Comparison of ENCODE assay signal across 1 cellular context in the genomic region with DNA sequence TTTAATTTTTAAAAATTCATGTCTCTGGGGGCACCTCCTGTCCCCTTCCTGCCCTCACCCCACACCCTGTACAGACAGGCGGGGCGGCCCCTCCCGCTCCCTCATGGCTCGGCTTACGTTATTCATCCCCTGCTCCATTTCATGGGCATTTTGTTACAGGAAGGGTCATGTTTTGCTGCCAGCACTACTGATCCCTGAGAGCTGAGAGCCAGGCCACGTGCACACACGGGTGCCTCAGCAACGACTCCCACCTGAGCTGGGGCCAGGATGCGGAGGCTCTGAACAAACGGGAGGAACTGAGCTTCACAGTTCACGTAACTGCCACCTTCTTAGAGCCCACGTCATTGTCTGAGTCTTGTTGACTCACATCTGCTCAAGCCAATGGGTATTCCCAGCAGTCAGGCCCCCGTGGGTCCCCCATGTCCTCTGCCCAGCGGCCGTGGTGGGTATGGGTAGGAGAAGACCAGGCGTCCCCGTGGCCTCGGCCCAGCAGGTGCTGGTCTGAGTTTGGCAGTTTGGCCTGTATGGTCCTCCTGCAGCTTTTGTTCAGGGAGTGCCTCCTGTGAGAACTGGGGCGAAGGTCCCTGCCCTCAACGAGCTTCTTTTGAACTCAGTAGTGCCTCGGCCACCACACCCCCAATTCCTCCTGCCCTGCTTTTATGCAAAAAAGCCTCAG.
A peak's percentile ranks its signal among the peaks of the same experiment; 100 is the strongest.
TF ChIP-seq lines count a peak whose summit lies in the region.

No MANE protein-coding gene starts in this region.

TF ChIP-seq in HepG2, 621 proteins besides CTCF, POLR2A, EP300 and RAD21 (continued from another document and continues in another):
- TF ChIP-seq, protein P1, sequence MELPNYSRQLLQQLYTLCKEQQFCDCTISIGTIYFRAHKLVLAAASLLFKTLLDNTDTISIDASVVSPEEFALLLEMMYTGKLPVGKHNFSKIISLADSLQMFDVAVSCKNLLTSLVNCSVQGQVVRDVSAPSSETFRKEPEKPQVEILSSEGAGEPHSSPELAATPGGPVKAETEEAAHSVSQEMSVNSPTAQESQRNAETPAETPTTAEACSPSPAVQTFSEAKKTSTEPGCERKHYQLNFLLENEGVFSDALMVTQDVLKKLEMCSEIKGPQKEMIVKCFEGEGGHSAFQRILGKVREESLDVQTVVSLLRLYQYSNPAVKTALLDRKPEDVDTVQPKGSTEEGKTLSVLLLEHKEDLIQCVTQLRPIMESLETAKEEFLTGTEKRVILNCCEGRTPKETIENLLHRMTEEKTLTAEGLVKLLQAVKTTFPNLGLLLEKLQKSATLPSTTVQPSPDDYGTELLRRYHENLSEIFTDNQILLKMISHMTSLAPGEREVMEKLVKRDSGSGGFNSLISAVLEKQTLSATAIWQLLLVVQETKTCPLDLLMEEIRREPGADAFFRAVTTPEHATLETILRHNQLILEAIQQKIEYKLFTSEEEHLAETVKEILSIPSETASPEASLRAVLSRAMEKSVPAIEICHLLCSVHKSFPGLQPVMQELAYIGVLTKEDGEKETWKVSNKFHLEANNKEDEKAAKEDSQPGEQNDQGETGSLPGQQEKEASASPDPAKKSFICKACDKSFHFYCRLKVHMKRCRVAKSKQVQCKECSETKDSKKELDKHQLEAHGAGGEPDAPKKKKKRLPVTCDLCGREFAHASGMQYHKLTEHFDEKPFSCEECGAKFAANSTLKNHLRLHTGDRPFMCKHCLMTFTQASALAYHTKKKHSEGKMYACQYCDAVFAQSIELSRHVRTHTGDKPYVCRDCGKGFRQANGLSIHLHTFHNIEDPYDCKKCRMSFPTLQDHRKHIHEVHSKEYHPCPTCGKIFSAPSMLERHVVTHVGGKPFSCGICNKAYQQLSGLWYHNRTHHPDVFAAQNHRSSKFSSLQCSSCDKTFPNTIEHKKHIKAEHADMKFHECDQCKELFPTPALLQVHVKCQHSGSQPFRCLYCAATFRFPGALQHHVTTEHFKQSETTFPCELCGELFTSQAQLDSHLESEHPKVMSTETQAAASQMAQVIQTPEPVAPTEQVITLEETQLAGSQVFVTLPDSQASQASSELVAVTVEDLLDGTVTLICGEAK (IDR thresholded peaks at IDR 0.05), result no peak
- TF ChIP-seq, protein P1 (CRISPR knock-in tag; IDR thresholded peaks at IDR 0.05), result no peak
- TF ChIP-seq MTF2 (CRISPR knock-in tag; IDR thresholded peaks at IDR 0.05; ENCODE audit: borderline replicate concordance), result 0 out of 2 replicates have a peak, but pooled peaks have one; percentile 29
- no peak for TF ChIP-seq ZNF501 (CRISPR knock-in tag; IDR thresholded peaks at IDR 0.05)
- no peak for TF ChIP-seq GATAD2A (CRISPR knock-in tag; IDR thresholded peaks at IDR 0.05)
- TF ChIP-seq NCOA2 (CRISPR knock-in tag; IDR thresholded peaks at IDR 0.05), result no peak
- no peak for TF ChIP-seq TBX3 (IDR thresholded peaks at IDR 0.05; ENCODE audit: borderline replicate concordance)
- 0 out of 2 replicates have a peak, but pooled peaks have one; percentile 15 for TF ChIP-seq GABPB1 (CRISPR knock-in tag; IDR thresholded peaks at IDR 0.05)
- 0 out of 2 replicates have a peak, but pooled peaks have one; percentile 0 for TF ChIP-seq POLR2G (IDR thresholded peaks at IDR 0.05; ENCODE audit: low read depth, low read length)
- no peak for TF ChIP-seq TRIM24 (CRISPR knock-in tag; IDR thresholded peaks at IDR 0.05)
- TF ChIP-seq ZFP36 (IDR thresholded peaks at IDR 0.05; ENCODE audit: borderline replicate concordance, low read depth, low read length, partially characterized antibody), result no peak
- TF ChIP-seq, protein P2, sequence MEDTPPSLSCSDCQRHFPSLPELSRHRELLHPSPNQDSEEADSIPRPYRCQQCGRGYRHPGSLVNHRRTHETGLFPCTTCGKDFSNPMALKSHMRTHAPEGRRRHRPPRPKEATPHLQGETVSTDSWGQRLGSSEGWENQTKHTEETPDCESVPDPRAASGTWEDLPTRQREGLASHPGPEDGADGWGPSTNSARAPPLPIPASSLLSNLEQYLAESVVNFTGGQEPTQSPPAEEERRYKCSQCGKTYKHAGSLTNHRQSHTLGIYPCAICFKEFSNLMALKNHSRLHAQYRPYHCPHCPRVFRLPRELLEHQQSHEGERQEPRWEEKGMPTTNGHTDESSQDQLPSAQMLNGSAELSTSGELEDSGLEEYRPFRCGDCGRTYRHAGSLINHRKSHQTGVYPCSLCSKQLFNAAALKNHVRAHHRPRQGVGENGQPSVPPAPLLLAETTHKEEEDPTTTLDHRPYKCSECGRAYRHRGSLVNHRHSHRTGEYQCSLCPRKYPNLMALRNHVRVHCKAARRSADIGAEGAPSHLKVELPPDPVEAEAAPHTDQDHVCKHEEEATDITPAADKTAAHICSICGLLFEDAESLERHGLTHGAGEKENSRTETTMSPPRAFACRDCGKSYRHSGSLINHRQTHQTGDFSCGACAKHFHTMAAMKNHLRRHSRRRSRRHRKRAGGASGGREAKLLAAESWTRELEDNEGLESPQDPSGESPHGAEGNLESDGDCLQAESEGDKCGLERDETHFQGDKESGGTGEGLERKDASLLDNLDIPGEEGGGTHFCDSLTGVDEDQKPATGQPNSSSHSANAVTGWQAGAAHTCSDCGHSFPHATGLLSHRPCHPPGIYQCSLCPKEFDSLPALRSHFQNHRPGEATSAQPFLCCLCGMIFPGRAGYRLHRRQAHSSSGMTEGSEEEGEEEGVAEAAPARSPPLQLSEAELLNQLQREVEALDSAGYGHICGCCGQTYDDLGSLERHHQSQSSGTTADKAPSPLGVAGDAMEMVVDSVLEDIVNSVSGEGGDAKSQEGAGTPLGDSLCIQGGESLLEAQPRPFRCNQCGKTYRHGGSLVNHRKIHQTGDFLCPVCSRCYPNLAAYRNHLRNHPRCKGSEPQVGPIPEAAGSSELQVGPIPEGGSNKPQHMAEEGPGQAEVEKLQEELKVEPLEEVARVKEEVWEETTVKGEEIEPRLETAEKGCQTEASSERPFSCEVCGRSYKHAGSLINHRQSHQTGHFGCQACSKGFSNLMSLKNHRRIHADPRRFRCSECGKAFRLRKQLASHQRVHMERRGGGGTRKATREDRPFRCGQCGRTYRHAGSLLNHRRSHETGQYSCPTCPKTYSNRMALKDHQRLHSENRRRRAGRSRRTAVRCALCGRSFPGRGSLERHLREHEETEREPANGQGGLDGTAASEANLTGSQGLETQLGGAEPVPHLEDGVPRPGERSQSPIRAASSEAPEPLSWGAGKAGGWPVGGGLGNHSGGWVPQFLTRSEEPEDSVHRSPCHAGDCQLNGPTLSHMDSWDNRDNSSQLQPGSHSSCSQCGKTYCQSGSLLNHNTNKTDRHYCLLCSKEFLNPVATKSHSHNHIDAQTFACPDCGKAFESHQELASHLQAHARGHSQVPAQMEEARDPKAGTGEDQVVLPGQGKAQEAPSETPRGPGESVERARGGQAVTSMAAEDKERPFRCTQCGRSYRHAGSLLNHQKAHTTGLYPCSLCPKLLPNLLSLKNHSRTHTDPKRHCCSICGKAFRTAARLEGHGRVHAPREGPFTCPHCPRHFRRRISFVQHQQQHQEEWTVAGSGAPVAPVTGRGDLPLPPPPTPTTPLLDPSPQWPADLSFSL (CRISPR knock-in tag; IDR thresholded peaks at IDR 0.05), result no peak
- no peak for TF ChIP-seq ZNF747 (CRISPR knock-in tag; IDR thresholded peaks at IDR 0.05; ENCODE audit: borderline replicate concordance)
- TF ChIP-seq KLF15 (CRISPR knock-in tag; IDR thresholded peaks at IDR 0.05; ENCODE audit: borderline replicate concordance), result no peak
- TF ChIP-seq HDAC2 (CRISPR knock-in tag; IDR thresholded peaks at IDR 0.05), result no peak
- no peak for TF ChIP-seq ATAD3A (CRISPR knock-in tag; IDR thresholded peaks at IDR 0.05)
- no peak for TF ChIP-seq SIX1 (CRISPR knock-in tag; IDR thresholded peaks at IDR 0.05; ENCODE audit: borderline replicate concordance)
- TF ChIP-seq ZNF460 (CRISPR knock-in tag; IDR thresholded peaks at IDR 0.05; ENCODE audit: borderline replicate concordance), result no peak
- no peak for TF ChIP-seq SAP130 (CRISPR knock-in tag; IDR thresholded peaks at IDR 0.05; ENCODE audit: low read depth)
- TF ChIP-seq, protein P3, sequence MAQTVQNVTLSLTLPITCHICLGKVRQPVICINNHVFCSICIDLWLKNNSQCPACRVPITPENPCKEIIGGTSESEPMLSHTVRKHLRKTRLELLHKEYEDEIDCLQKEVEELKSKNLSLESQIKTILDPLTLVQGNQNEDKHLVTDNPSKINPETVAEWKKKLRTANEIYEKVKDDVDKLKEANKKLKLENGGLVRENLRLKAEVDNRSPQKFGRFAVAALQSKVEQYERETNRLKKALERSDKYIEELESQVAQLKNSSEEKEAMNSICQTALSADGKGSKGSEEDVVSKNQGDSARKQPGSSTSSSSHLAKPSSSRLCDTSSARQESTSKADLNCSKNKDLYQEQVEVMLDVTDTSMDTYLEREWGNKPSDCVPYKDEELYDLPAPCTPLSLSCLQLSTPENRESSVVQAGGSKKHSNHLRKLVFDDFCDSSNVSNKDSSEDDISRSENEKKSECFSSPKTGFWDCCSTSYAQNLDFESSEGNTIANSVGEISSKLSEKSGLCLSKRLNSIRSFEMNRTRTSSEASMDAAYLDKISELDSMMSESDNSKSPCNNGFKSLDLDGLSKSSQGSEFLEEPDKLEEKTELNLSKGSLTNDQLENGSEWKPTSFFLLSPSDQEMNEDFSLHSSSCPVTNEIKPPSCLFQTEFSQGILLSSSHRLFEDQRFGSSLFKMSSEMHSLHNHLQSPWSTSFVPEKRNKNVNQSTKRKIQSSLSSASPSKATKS (CRISPR knock-in tag; IDR thresholded peaks at IDR 0.05), result no peak
- TF ChIP-seq CREB1 (IDR thresholded peaks at IDR 0.05), result no peak
- TF ChIP-seq CREB1 (CRISPR knock-in tag; IDR thresholded peaks at IDR 0.05), result no peak
- TF ChIP-seq ZNF350 (CRISPR knock-in tag; IDR thresholded peaks at IDR 0.05; ENCODE audit: borderline replicate concordance, low read depth), result 0 out of 2 replicates have a peak, but pooled peaks have one; percentile 16
- TF ChIP-seq ZNF337 (CRISPR knock-in tag; IDR thresholded peaks at IDR 0.05; ENCODE audit: borderline replicate concordance, low read depth), result no peak
- TF ChIP-seq, protein P4, sequence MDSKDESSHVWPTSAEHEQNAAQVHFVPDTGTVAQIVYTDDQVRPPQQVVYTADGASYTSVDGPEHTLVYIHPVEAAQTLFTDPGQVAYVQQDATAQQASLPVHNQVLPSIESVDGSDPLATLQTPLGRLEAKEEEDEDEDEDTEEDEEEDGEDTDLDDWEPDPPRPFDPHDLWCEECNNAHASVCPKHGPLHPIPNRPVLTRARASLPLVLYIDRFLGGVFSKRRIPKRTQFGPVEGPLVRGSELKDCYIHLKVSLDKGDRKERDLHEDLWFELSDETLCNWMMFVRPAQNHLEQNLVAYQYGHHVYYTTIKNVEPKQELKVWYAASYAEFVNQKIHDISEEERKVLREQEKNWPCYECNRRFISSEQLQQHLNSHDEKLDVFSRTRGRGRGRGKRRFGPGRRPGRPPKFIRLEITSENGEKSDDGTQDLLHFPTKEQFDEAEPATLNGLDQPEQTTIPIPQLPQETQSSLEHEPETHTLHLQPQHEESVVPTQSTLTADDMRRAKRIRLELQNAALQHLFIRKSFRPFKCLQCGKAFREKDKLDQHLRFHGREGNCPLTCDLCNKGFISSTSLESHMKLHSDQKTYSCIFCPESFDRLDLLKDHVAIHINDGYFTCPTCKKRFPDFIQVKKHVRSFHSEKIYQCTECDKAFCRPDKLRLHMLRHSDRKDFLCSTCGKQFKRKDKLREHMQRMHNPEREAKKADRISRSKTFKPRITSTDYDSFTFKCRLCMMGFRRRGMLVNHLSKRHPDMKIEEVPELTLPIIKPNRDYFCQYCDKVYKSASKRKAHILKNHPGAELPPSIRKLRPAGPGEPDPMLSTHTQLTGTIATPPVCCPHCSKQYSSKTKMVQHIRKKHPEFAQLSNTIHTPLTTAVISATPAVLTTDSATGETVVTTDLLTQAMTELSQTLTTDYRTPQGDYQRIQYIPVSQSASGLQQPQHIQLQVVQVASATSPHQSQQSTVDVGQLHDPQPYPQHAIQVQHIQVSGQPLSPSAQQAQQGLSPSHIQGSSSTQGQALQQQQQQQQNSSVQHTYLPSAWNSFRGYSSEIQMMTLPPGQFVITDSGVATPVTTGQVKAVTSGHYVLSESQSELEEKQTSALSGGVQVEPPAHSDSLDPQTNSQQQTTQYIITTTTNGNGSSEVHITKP (CRISPR knock-in tag; IDR thresholded peaks at IDR 0.05; ENCODE audit: low read depth), result no peak
- peak; percentile 74 for TF ChIP-seq ZNF546 (CRISPR knock-in tag; conservative IDR thresholded peaks at IDR 0.05)
- TF ChIP-seq KDM2A (CRISPR knock-in tag; IDR thresholded peaks at IDR 0.05; ENCODE audit: borderline replicate concordance, low read depth), result no peak
- 0 out of 3 replicates have a peak, but pooled peaks have one; percentile 12 for TF ChIP-seq MXI1 (IDR thresholded peaks at IDR 0.05; ENCODE audit: borderline replicate concordance, low read depth, low read length)
- TF ChIP-seq SIX4 (CRISPR knock-in tag; IDR thresholded peaks at IDR 0.05), result no peak
- no peak for TF ChIP-seq ZFP1 (CRISPR knock-in tag; IDR thresholded peaks at IDR 0.05)
- no peak for TF ChIP-seq ZNF83 (CRISPR knock-in tag; IDR thresholded peaks at IDR 0.05; ENCODE audit: borderline replicate concordance)
